ENCODE assay signal across 8 cellular contexts in the genomic region with DNA sequence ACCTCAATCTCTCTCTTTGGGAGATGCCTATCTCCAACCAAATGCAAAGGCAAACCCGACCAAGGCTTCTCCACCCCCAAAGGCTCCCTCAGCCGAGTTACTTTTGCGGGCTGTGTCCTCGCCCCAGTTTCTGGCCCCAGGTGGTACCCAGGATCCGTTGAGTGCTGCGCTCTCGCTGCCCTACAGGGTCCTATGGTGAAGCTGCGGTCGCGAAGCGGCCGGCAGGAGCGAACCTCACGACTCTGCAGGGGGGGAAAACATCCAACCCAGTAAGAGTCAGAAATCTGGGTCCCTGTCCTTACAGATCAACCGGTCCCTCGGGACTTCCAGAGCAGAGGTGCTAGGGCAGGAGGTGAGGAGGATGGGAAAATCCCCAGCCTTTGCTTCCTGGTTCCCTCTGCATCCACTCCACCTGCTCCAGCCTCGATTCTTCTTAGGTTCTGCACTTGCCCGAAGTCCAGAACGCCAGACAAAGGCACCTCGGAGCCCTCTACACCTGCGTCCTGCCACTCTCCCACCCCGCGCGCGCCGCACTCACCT. TPM values are rescaled to one million over a fixed set of nuclear protein-coding genes. Genes with fewer than 3 reads are reported as not detected.
DNase-seq lines count a peak whose midpoint lies in the region; ATAC-seq, FAIRE-seq and TF ChIP-seq lines count a peak whose summit lies in the region.

No MANE protein-coding gene starts in this region.

- peak overlapping the region; percentile 91 for H3K4me2 ChIP-seq in BLaER1

- intact Hi-C loops in pancreas (cut with DNase I), result no loop called here

- no peak for TF ChIP-seq CTCF in epithelial cell of proximal tubule (conservative IDR thresholded peaks at IDR 0.05; ENCODE audit: low read depth, low read length)
- TF ChIP-seq CTCF in pancreas (IDR thresholded peaks at IDR 0.05), result no peak

- H3K27me3 ChIP-seq in BLaER1 (peaks cover 50% of the 10 kb centered on the region), NT2/D1 (ENCODE audit: insufficient read depth, insufficient read length) (peaks cover 56% of the 10 kb centered on the region), pancreas (peaks cover 0 to 5% (median 0%) of the 10 kb centered on the region in 4 donors)

- 1 to 2% methylated on average over 25 to 26 of the region's 26 CpGs for WGBS in pancreas, 2 donors

- DNase-seq in NT2/D1 (ENCODE audit: low read depth, low spot score), result no peak
- DNase-seq in epithelial cell of proximal tubule (ENCODE audit: low read depth), result no peak
- DNase-seq in pancreas, result peak in 1 of 6 donors; percentile 21
- DNase-seq in stimulated activated naive CD4-positive, alpha-beta T cell (lab: John Stamatoyannopoulos, UW), result no peak
- DNase-seq in RPMI8226, result no peak

- H3K9ac ChIP-seq in BLaER1 (no peak overlapping the region), NT2/D1 (ENCODE audit: insufficient read length, low read depth) (peak overlapping the region; percentile 57)

- no peaks in the 10 kb centered on the region for H3K36me3 ChIP-seq in BLaER1
- H3K36me3 ChIP-seq in NT2/D1 (ENCODE audit: insufficient read depth, insufficient read length, low read length), result no peaks in the 10 kb centered on the region
- no peaks in the 10 kb centered on the region for H3K36me3 ChIP-seq in pancreas

- no peak for FAIRE-seq in pancreas (lab: Jason Lieb, UNC)

- H3K27ac ChIP-seq in BLaER1, result no peak overlapping the region
- H3K27ac ChIP-seq in pancreas, result peak overlapping the region in 2 of 4 donors; percentile 55 to 65

- peak; percentile 19 for ATAC-seq in GM19463 (IDR thresholded peaks at IDR 0.05; ENCODE audit: unreplicated experiment)
- peak; percentile 27 to 49 (median 38) for ATAC-seq in pancreas
- no peak for ATAC-seq in GM21381 (IDR thresholded peaks at IDR 0.05; ENCODE audit: unreplicated experiment)

- peaks cover 15% of the 10 kb centered on the region for H3K4me1 ChIP-seq in BLaER1
- H3K4me1 ChIP-seq in NT2/D1 (ENCODE audit: insufficient read depth, insufficient read length), result no peaks in the 10 kb centered on the region
- H3K4me1 ChIP-seq in pancreas, result no peaks in the 10 kb centered on the region

- H3K4me3 ChIP-seq in BLaER1, result peak overlapping the region; percentile 67
- H3K4me3 ChIP-seq in NT2/D1 (ENCODE audit: insufficient read length, low read depth), result peak overlapping the region; percentile 77
- H3K4me3 ChIP-seq in epithelial cell of proximal tubule (ENCODE audit: low read depth, low read length), result peak overlapping the region; percentile 87
- H3K4me3 ChIP-seq in pancreas, result peak overlapping the region; percentile 21 to 63 (median 50)

- H3K9me3 ChIP-seq in BLaER1, result peaks cover 20% of the 10 kb centered on the region
- no peaks in the 10 kb centered on the region for H3K9me3 ChIP-seq in NT2/D1 (ENCODE audit: insufficient read depth, low read length)
- no peaks in the 10 kb centered on the region for H3K9me3 ChIP-seq in pancreas

- H4K20me1 ChIP-seq in BLaER1, result no peaks in the 10 kb centered on the region

RNA-seq across cellular contexts. Expression of a gene that starts 0.5 kb away (rescaled TPM):
- total RNA-seq in epithelial cell of proximal tubule (2.5 and 5.1 TPM in 2 replicates), pancreas (1 to 10 TPM in 1 of 6 donors, under 1 TPM in 5; 0.16 to 2.1 (median 0.51) TPM)
- under 1 TPM; 0.19 to 0.52 TPM for polyA plus RNA-seq in pancreas
